In genomic region chr12:4118017-4118510, GRCh38 we compare ENCODE assay signal across 8 cellular contexts.
DNase-seq lines count a peak whose midpoint lies in the region; ATAC-seq and TF ChIP-seq lines count a peak whose summit lies in the region.

No MANE protein-coding gene starts in this region.

- POLR2A ChIA-PET in CD8-positive, alpha-beta memory T cell (lab: Charles Lee): interaction anchor here (1.2 kb wide), 1 partner anchor 49 kb away, joined by 3 read pairs; no protein-coding TSS in a partner anchor
- POLR2A ChIA-PET in activated B cell treated with CpG ODN at 0.5 μM for 24 hours (lab: Charles Lee): interaction anchor here (0.9 to 6.2 kb wide), 18 partner anchors 10 to 245 kb away, joined by 3 to 45 read pairs (median 6); partner anchors contain the start of genes CCND2 and PARP11

- 38 to 55% methylated on average over 7 of the region's 7 CpGs for WGBS in aorta, 2 donors

- peaks cover 8% of the 10 kb centered on the region in 2 donors for H3K27me3 Mint-ChIP-seq in CD8-positive, alpha-beta memory T cell
- H3K27me3 Mint-ChIP-seq in activated B cell treated with CpG ODN at 0.5 μM for 24 hours: no peaks in the 10 kb centered on the region

- peaks cover 30% of the 10 kb centered on the region for H3K4me1 ChIP-seq in CD8-positive, alpha-beta memory T cell (ENCODE audit: insufficient read depth, low read length)
- peaks cover 0 to 22% of the 10 kb centered on the region in 2 donors for H3K4me1 ChIP-seq in right atrium auricular region
- H3K4me1 ChIP-seq in aorta (ENCODE audit: control insufficient read depth in 1 of 2, insufficient read depth in 2 of 2, low read length in 2 of 2): no peaks in the 10 kb centered on the region

- TF ChIP-seq CTCF in activated B cell treated with CpG ODN at 0.5 μM for 24 hours (IDR thresholded peaks at IDR 0.05) (no peak), right atrium auricular region (IDR thresholded peaks at IDR 0.05) (no peak)

- H3K4me1 Mint-ChIP-seq in CD8-positive, alpha-beta memory T cell: peaks cover 31 to 47% (median 42%) of the 10 kb centered on the region in 3 donors
- peaks cover 56% of the 10 kb centered on the region for H3K4me1 Mint-ChIP-seq in activated B cell treated with CpG ODN at 0.5 μM for 24 hours

- H3K27ac Mint-ChIP-seq in CD8-positive, alpha-beta memory T cell: peak overlapping the region in 7 of 8 donors; percentile 12 to 82 (median 59)
- H3K27ac Mint-ChIP-seq in activated B cell treated with CpG ODN at 0.5 μM for 24 hours: peak overlapping the region; percentile 81

- H3K36me3 Mint-ChIP-seq in CD8-positive, alpha-beta memory T cell: no peaks in the 10 kb centered on the region
- no peaks in the 10 kb centered on the region for H3K36me3 Mint-ChIP-seq in activated B cell treated with CpG ODN at 0.5 μM for 24 hours (ENCODE audit: low read depth)

- H3K9me3 ChIP-seq in CD8-positive, alpha-beta memory T cell (ENCODE audit: low read length): no peaks in the 10 kb centered on the region
- H3K9me3 ChIP-seq in right atrium auricular region: no peaks in the 10 kb centered on the region
- H3K9me3 ChIP-seq in aorta (ENCODE audit: control insufficient read depth, low read length): no peaks in the 10 kb centered on the region

- no peak overlapping the region for H3K27ac ChIP-seq in CD8-positive, alpha-beta memory T cell (ENCODE audit: low read depth, low read length)
- H3K27ac ChIP-seq in right atrium auricular region (no peak overlapping the region), aorta (ENCODE audit: low read depth in 1 of 2, low read length in 2 of 2) (no peak overlapping the region)

- ATAC-seq in GM19351 (IDR thresholded peaks at IDR 0.05; ENCODE audit: unreplicated experiment) (peak; percentile 51), HG03378 (IDR thresholded peaks at IDR 0.05; ENCODE audit: unreplicated experiment) (peak; percentile 43), activated B cell treated with CpG ODN at 0.5 μM for 24 hours (ENCODE audit: low read depth) (peak; percentile 80), aorta (ENCODE audit: low FRiP score) (peak; percentile 56)

- peak overlapping the region; percentile 44 to 83 (median 55) for H3K4me3 Mint-ChIP-seq in CD8-positive, alpha-beta memory T cell
- H3K4me3 Mint-ChIP-seq in activated B cell treated with CpG ODN at 0.5 μM for 24 hours: peak overlapping the region; percentile 69

- no peaks in the 10 kb centered on the region for H3K27me3 ChIP-seq in CD8-positive, alpha-beta memory T cell (ENCODE audit: insufficient read depth, low read length, poor library complexity, severe bottlenecking)
- no peaks in the 10 kb centered on the region for H3K27me3 ChIP-seq in right atrium auricular region
- peaks cover 0 to 1% of the 10 kb centered on the region in 2 donors for H3K27me3 ChIP-seq in aorta (ENCODE audit: control insufficient read depth in 1 of 2, insufficient read depth in 2 of 2, low read length in 1 of 2)

- intact Hi-C loops in activated B cell treated with CpG ODN at 0.5 μM for 24 hours (cut with micrococcal nuclease) (loop anchor here (1.0 kb wide), 6 partner anchors 11 to 151 kb away; no protein-coding TSS in a partner anchor), aorta (cut with DNase I) (no loop called here)

- no peaks in the 10 kb centered on the region for H3K9me3 Mint-ChIP-seq in CD8-positive, alpha-beta memory T cell
- no peaks in the 10 kb centered on the region for H3K9me3 Mint-ChIP-seq in activated B cell treated with CpG ODN at 0.5 μM for 24 hours

- peak in 2 of 5 donors; percentile 28 to 36 for DNase-seq in CD8-positive, alpha-beta memory T cell
- DNase-seq in activated B cell treated with CpG ODN at 0.5 μM for 24 hours (no peak), right atrium auricular region (ENCODE audit: low spot score) (peak; percentile 60), aorta (peak in 1 of 2 donors; percentile 76), NCI-H510A treated with DMSO at 0.1 percent for 48 hours (lab: John Stamatoyannopoulos, UW) (no peak), NCI-H345 treated with DMSO at 0.1 percent for 48 hours (lab: John Stamatoyannopoulos, UW; ENCODE audit: unreplicated experiment) (no peak)

- CTCF ChIA-PET in CD8-positive, alpha-beta memory T cell (lab: Charles Lee): interaction anchor here (0.9 to 2.5 kb wide), 4 partner anchors 11 to 232 kb away, joined by 3 to 13 read pairs (median 4); no protein-coding TSS in a partner anchor
- CTCF ChIA-PET in activated B cell treated with CpG ODN at 0.5 μM for 24 hours (lab: Charles Lee): interaction anchor here (0.6 to 3.0 kb wide), 5 partner anchors 10 to 159 kb away, joined by 3 to 15 read pairs (median 3); no protein-coding TSS in a partner anchor

- no peaks in the 10 kb centered on the region for H3K36me3 ChIP-seq in CD8-positive, alpha-beta memory T cell (ENCODE audit: insufficient read depth, low read length)
- H3K36me3 ChIP-seq in right atrium auricular region (no peaks in the 10 kb centered on the region), aorta (ENCODE audit: control insufficient read depth in 1 of 2, insufficient read depth in 2 of 2, low read length in 1 of 2) (no peaks in the 10 kb centered on the region)

- peak overlapping the region; percentile 42 for H3K4me3 ChIP-seq in CD8-positive, alpha-beta memory T cell (ENCODE audit: low read length)
- no peak overlapping the region for H3K4me3 ChIP-seq in right atrium auricular region
- H3K4me3 ChIP-seq in aorta (ENCODE audit: low read length in 2 of 2): no peak overlapping the region
